ENCODE assay signal across 8 cellular contexts in genomic region chr6:150667977-150668716, GRCh38.
DNase-seq lines count a peak whose midpoint lies in the region; ATAC-seq, FAIRE-seq and TF ChIP-seq lines count a peak whose summit lies in the region.

No MANE protein-coding gene starts in this region.

- H4K8ac ChIP-seq in trophoblast cell (ENCODE audit: low read depth, low read length), result no peak overlapping the region

- WGBS in trophoblast cell (ENCODE audit: extremely low coverage, insufficient coverage, insufficient read length), result no CpG with 5 or more reads among the region's 8 CpGs

- ATAC-seq in HG03432 (IDR thresholded peaks at IDR 0.05; ENCODE audit: unreplicated experiment) (peak; percentile 60), GM18517 (IDR thresholded peaks at IDR 0.05; ENCODE audit: unreplicated experiment) (no peak)
- peak; percentile 70 for ATAC-seq in activated T-helper 17 cell treated with anti-CD3 and anti-CD28 coated beads, Interleukin-2, amount 50 U/mL, for 72 hours (replicated peaks)

- no peaks in the 10 kb centered on the region for H3K79me1 ChIP-seq in trophoblast cell (ENCODE audit: low read length)

- no peak overlapping the region for H2BK12ac ChIP-seq in trophoblast cell (ENCODE audit: low read length)

- H3K9me3 ChIP-seq in trophoblast cell (ENCODE audit: insufficient read depth, low read depth, low read length), result no peaks in the 10 kb centered on the region

- no peak overlapping the region for H3K4ac ChIP-seq in trophoblast cell (ENCODE audit: low read depth, low read length)

- peaks cover 3% of the 10 kb centered on the region for H3K27me3 Mint-ChIP-seq in activated T-helper 17 cell treated with anti-CD3 and anti-CD28 coated beads, Interleukin-2, amount 50 U/mL, for 72 hours

- no peak overlapping the region for H3K27ac Mint-ChIP-seq in activated T-helper 17 cell treated with anti-CD3 and anti-CD28 coated beads, Interleukin-2, amount 50 U/mL, for 72 hours

- H3K4me2 ChIP-seq in trophoblast cell (ENCODE audit: low read length), result no peak overlapping the region

- H3K4me3 ChIP-seq in AG09309 (ENCODE audit: control insufficient read depth, low read depth, low read length) (no peak overlapping the region), trophoblast cell (ENCODE audit: low read depth, low read length) (no peak overlapping the region)

- no peak overlapping the region for H4K12ac ChIP-seq in trophoblast cell (ENCODE audit: low read depth, low read length)

- H3K14ac ChIP-seq in trophoblast cell (ENCODE audit: low read length), result no peak overlapping the region

- no peak overlapping the region for H3K23ac ChIP-seq in trophoblast cell (ENCODE audit: low read length)

- H2AK5ac ChIP-seq in trophoblast cell (ENCODE audit: low read length), result no peak overlapping the region

- TF ChIP-seq POLR2A in GM12892 (IDR thresholded peaks at IDR 0.05; ENCODE audit: low read depth, low read length), result no peak

- no peak overlapping the region for H3K4me3 Mint-ChIP-seq in activated T-helper 17 cell treated with anti-CD3 and anti-CD28 coated beads, Interleukin-2, amount 50 U/mL, for 72 hours

- H3K9me3 Mint-ChIP-seq in activated T-helper 17 cell treated with anti-CD3 and anti-CD28 coated beads, Interleukin-2, amount 50 U/mL, for 72 hours, result peaks cover 4% of the 10 kb centered on the region

- H3K27ac ChIP-seq in trophoblast cell (ENCODE audit: low read depth, low read length), result no peak overlapping the region

- H3K4me1 ChIP-seq in trophoblast cell (ENCODE audit: control insufficient read depth in 1 of 2, insufficient read depth in 2 of 2, low read length in 2 of 2), result no peaks in the 10 kb centered on the region

- H3K36me3 ChIP-seq in trophoblast cell (ENCODE audit: control insufficient read depth in 1 of 2, insufficient read depth in 2 of 2, low read length in 2 of 2), result no peaks in the 10 kb centered on the region

- no peaks in the 10 kb centered on the region for H3K27me3 ChIP-seq in trophoblast cell (ENCODE audit: insufficient read depth, low read length)

- H2BK120ac ChIP-seq in trophoblast cell (ENCODE audit: insufficient read depth, low read length, poor library complexity), result no peak overlapping the region

- DNase-seq in AG09309 (ENCODE audit: low read depth) (peak; percentile 59), glomerular visceral epithelial cell (ENCODE audit: extremely low spot score) (peak; percentile 61), trophoblast cell (peak; percentile 79 to 95), GM12892 (ENCODE audit: insufficient read length) (no peak), 8988T (no peak)

- no peaks in the 10 kb centered on the region for H3K36me3 Mint-ChIP-seq in activated T-helper 17 cell treated with anti-CD3 and anti-CD28 coated beads, Interleukin-2, amount 50 U/mL, for 72 hours (ENCODE audit: low read depth)

- H3K79me2 ChIP-seq in trophoblast cell (ENCODE audit: control insufficient read depth, insufficient read depth, low read length, poor library complexity), result no peaks in the 10 kb centered on the region

- H3K18ac ChIP-seq in trophoblast cell (ENCODE audit: low read length), result no peak overlapping the region

- TF ChIP-seq CTCF in AG09309 (IDR thresholded peaks at IDR 0.05; ENCODE audit: control insufficient read depth, insufficient read depth, low read depth, low read length, missing control alignments), result no peak

- no peak overlapping the region for H4K91ac ChIP-seq in trophoblast cell (ENCODE audit: low read depth, low read length)

- no peak overlapping the region for H3K9ac ChIP-seq in trophoblast cell (ENCODE audit: low read length)

- no peak overlapping the region for H2AFZ ChIP-seq in trophoblast cell (ENCODE audit: insufficient read depth, low read length, poor library complexity)

- no peak for FAIRE-seq in GM12892 (lab: Jason Lieb, UNC)

- peaks cover 8% of the 10 kb centered on the region for H3K4me1 Mint-ChIP-seq in activated T-helper 17 cell treated with anti-CD3 and anti-CD28 coated beads, Interleukin-2, amount 50 U/mL, for 72 hours

- H2BK5ac ChIP-seq in trophoblast cell (ENCODE audit: low read depth, low read length, poor library complexity), result no peak overlapping the region

Comparison
In these comparisons a context has a peak if more than half of its experiments do, and no peak if none do; other contexts are left out.
1. DNase-seq: peak in AG09309 (single experiment), glomerular visceral epithelial cell (single experiment) and trophoblast cell (2 of 2); none in GM12892 (single experiment) and 8988T (single experiment).